In the genomic region with DNA sequence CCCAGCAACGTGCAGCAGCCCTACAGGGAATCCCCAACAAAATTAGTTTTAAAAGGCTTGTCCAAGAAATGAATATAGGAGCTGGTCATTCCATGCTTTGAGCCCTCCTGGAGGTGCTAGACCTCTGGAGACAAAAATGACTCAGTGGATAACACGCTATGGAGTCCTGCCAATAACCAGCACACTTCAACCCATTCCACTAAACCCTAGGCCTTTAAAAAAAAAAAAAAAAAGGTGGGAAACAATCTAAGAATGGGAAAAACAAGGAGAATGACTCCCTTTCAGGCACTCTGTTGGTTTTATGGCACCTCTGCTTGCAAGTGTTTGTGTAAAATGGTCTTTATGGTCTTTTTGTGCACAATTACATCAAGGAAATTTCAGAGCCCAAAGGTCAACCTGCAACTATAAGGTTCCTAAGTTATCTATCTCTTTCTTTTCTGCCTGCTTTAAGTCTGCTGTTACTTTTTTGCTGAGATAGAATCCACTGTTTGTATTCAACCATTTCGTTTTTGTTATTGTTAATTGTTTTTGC, we compare ENCODE assay signal across 18 cellular contexts. TPM values are rescaled to one million over a fixed set of nuclear protein-coding genes. Genes with fewer than 3 reads are reported as not detected.
DNase-seq lines count a peak whose midpoint lies in the region; ATAC-seq, FAIRE-seq and TF ChIP-seq lines count a peak whose summit lies in the region.
"Had no signal": no experiment of that assay in that cellular context is flagged by ENCODE, and none has a peak within 500 bp of the region (broad histone marks: within the 10 kb centered on the region; RNA-seq: fewer than 3 reads in every experiment).

No MANE protein-coding gene starts in this region.

- peaks cover 19% of the 10 kb centered on the region for H3K9me3 Mint-ChIP-seq in activated naive CD8-positive, alpha-beta T cell treated with anti-CD3 and anti-CD28 coated beads, Interleukin-2, amount 50 U/mL, for 24 hours

- H3K9me2 ChIP-seq in hepatocyte (replicated peaks; ENCODE audit: insufficient read depth): no peaks in the 10 kb centered on the region

- no peak for FAIRE-seq in GM12892 (lab: Jason Lieb, UNC)

- no peak for TF ChIP-seq EP300 in transverse colon (IDR thresholded peaks at IDR 0.05; ENCODE audit: low read depth)

- H4K20me1 ChIP-seq in hepatocyte (ENCODE audit: insufficient read depth, poor library complexity, severe bottlenecking): no peaks in the 10 kb centered on the region

- no peak overlapping the region for H2AFZ ChIP-seq in hepatocyte

- intact Hi-C loops in left ventricle myocardium superior (cut with micrococcal nuclease) (no loop called here), Right ventricle myocardium inferior (cut with DNase I) (no loop called here), transverse colon (cut with DNase I; ENCODE audit: low total_unique reads) (no loop called here)

- peaks cover 65% of the 10 kb centered on the region for H3K4me1 Mint-ChIP-seq in activated naive CD8-positive, alpha-beta T cell treated with anti-CD3 and anti-CD28 coated beads, Interleukin-2, amount 50 U/mL, for 24 hours
- H3K4me1 Mint-ChIP-seq: neural crest cell had no signal

- H3K79me2 ChIP-seq in hepatocyte: peaks cover 81% of the 10 kb centered on the region

- ATAC-seq in left ventricle myocardium superior (peak; percentile 48), Right ventricle myocardium inferior (no peak)
- ATAC-seq in activated naive CD8-positive, alpha-beta T cell treated with anti-CD3 and anti-CD28 coated beads, Interleukin-2, amount 50 U/mL, for 24 hours: no peak
- ATAC-seq: SK-N-SH treated with all-trans-retinoic acid at 6 μM for 48 hours had no signal

- peak overlapping the region; percentile 95 for H3K27ac ChIP-seq in hepatocyte
- peak overlapping the region; percentile 83 to 84 (median 83) for H3K27ac ChIP-seq in transverse colon
- H3K27ac ChIP-seq: left ventricle myocardium inferior, right atrium auricular region had no signal

- no peak overlapping the region for H3K4me3 ChIP-seq in hepatocyte
- H3K4me3 ChIP-seq in transverse colon: peak overlapping the region in 2 of 4 donors; percentile 7 to 19
- H3K4me3 ChIP-seq: left ventricle myocardium inferior, right atrium auricular region had no signal

- H3K4me1 ChIP-seq in hepatocyte (ENCODE audit: insufficient read depth) (peaks cover 12% of the 10 kb centered on the region), transverse colon (peaks cover 6 to 49% (median 19%) of the 10 kb centered on the region in 4 donors)
- H3K4me1 ChIP-seq: Caco-2 had no signal

- DNase-seq in left ventricle myocardium superior: no peak
- DNase-seq in Right ventricle myocardium inferior (ENCODE audit: missing footprints): no peak
- no peak for DNase-seq in activated naive CD8-positive, alpha-beta T cell treated with anti-CD3 and anti-CD28 coated beads, Interleukin-2, amount 50 U/mL, for 24 hours
- peak; percentile 22 for DNase-seq in hepatocyte (ENCODE audit: low spot score)
- peak; percentile 15 for DNase-seq in transverse colon
- DNase-seq in GM12892 (ENCODE audit: insufficient read length): no peak
- no peak for DNase-seq in NCI-H82 (lab: John Stamatoyannopoulos, UW)
- no peak for DNase-seq in stimulated activated CD4-positive, alpha-beta T cell treated with anti-CD3 and anti-CD28 coated beads, Interleukin-12 subunit alpha, Interleukin-12 subunit beta, amount 100 ng/mL, for 4 hours
- DNase-seq: Caco-2, cerebellar nuclear complex, HFFc6, hypothalamus, left ventricle myocardium inferior, NCI-H1105, OCI-M1 had no signal

- H3K36me3 ChIP-seq in hepatocyte (replicated peaks; ENCODE audit: insufficient read depth, low read depth): no peaks in the 10 kb centered on the region
- H3K36me3 ChIP-seq in transverse colon: peaks cover 0 to 6% (median 0%) of the 10 kb centered on the region in 4 donors
- H3K36me3 ChIP-seq: right atrium auricular region had no signal

- TF ChIP-seq POLR2A in transverse colon (IDR thresholded peaks at IDR 0.05) (no peak), GM12892 (IDR thresholded peaks at IDR 0.05; ENCODE audit: low read depth, low read length) (no peak)

- peak overlapping the region; percentile 83 for H3K27ac Mint-ChIP-seq in activated naive CD8-positive, alpha-beta T cell treated with anti-CD3 and anti-CD28 coated beads, Interleukin-2, amount 50 U/mL, for 24 hours

- 79% methylated on average over 3 of the region's 3 CpGs for WGBS in hepatocyte (ENCODE audit: low lambda C conversion rate, missing lambda C conversion rate)
- WGBS in transverse colon (ENCODE audit: low coverage in 1 of 2), 2 donors: 41 to 42% methylated on average over 3 of the region's 3 CpGs

- H3K36me3 Mint-ChIP-seq in activated naive CD8-positive, alpha-beta T cell treated with anti-CD3 and anti-CD28 coated beads, Interleukin-2, amount 50 U/mL, for 24 hours (ENCODE audit: low read depth): peaks cover 84% of the 10 kb centered on the region

- in situ Hi-C loops in transverse colon (cut with MboI; ENCODE audit: low pct_ligation_motif_present in 1 of 4, low pct_unique_long_range_greater_than_20kb in 1 of 4, low sequenced_read_pairs in 3 of 4): no loop called here

- no peaks in the 10 kb centered on the region for H3K27me3 Mint-ChIP-seq in activated naive CD8-positive, alpha-beta T cell treated with anti-CD3 and anti-CD28 coated beads, Interleukin-2, amount 50 U/mL, for 24 hours

- peaks cover 8% of the 10 kb centered on the region for H3K9me3 ChIP-seq in hepatocyte (ENCODE audit: low read depth)
- H3K9me3 ChIP-seq in transverse colon: no peaks in the 10 kb centered on the region

- H3K27me3 ChIP-seq in hepatocyte (no peaks in the 10 kb centered on the region), transverse colon (no peaks in the 10 kb centered on the region)
- H3K27me3 ChIP-seq: right atrium auricular region had no signal

- peak overlapping the region; percentile 53 for H3K4me2 ChIP-seq in hepatocyte

- H3K4me3 Mint-ChIP-seq in activated naive CD8-positive, alpha-beta T cell treated with anti-CD3 and anti-CD28 coated beads, Interleukin-2, amount 50 U/mL, for 24 hours: no peak overlapping the region
- H3K4me3 Mint-ChIP-seq: HFFc6, neural crest cell had no signal

- no peak for TF ChIP-seq CTCF in hepatocyte (IDR thresholded peaks at IDR 0.05; ENCODE audit: poor library complexity)
- TF ChIP-seq CTCF in transverse colon (IDR thresholded peaks at IDR 0.05): no peak

RNA-seq across cellular contexts. Expression of a gene that starts 21.3 kb away (rescaled TPM):
- total RNA-seq in left ventricle myocardium superior (12.8 TPM), Right ventricle myocardium inferior (14.4 TPM), hepatocyte (31.1 and 55.7 TPM in 2 replicates), transverse colon (10 to 100 TPM; 50.9 to 69.2 (median 62.9) TPM)
- polyA plus RNA-seq in hepatocyte: 10.8 and 14.0 TPM in 2 replicates
- polyA plus RNA-seq in GM12892 (2012; ENCODE audit: missing spikeins): 16.9 TPM

RNA-seq across cellular contexts. Expression of a gene that starts 26.4 kb away (rescaled TPM):
- total RNA-seq in left ventricle myocardium superior (41.8 TPM), Right ventricle myocardium inferior (39.2 TPM), hepatocyte (36.4 and 38.4 TPM in 2 replicates), transverse colon (10 to 100 TPM in 2 of 4 donors, 1 to 10 TPM in 1, not detected in 1; 1.8 to 22.8 (median 18.3) TPM)
- polyA plus RNA-seq in hepatocyte: 92.7 and 98.9 TPM in 2 replicates
- 102 TPM for polyA plus RNA-seq in GM12892 (2012; ENCODE audit: missing spikeins)

Comparison
In these comparisons a context has a peak if more than half of its experiments do, and no peak if none do; other contexts are left out.
1. DNase-seq: peak in hepatocyte (single experiment) and transverse colon (single experiment); none in left ventricle myocardium superior (single experiment), Right ventricle myocardium inferior (single experiment), activated naive CD8-positive, alpha-beta T cell treated with anti-CD3 and anti-CD28 coated beads, Interleukin-2, amount 50 U/mL, for 24 hours (single experiment), GM12892 (single experiment), NCI-H82 (single experiment) and stimulated activated CD4-positive, alpha-beta T cell treated with anti-CD3 and anti-CD28 coated beads, Interleukin-12 subunit alpha, Interleukin-12 subunit beta, amount 100 ng/mL, for 4 hours (single experiment).